ENCODE assay signal across 8 cellular contexts in genomic region chr1:161539731-161540561, GRCh38. TPM values are rescaled to one million over a fixed set of nuclear protein-coding genes. Genes with fewer than 3 reads are reported as not detected.
DNase-seq lines count a peak whose midpoint lies in the region; ATAC-seq and TF ChIP-seq lines count a peak whose summit lies in the region.
"Not testable (repeated sequence)": the region's sequence is repeated elsewhere in the genome, so short reads cannot be mapped to it uniquely, and the experiment has no call there.

No MANE protein-coding gene starts in this region.

- not testable (repeated sequence) for H3K4me1 ChIP-seq in mucosa of rectum (ENCODE audit: control insufficient read depth in 2 of 2, insufficient read depth in 2 of 2, low read length in 2 of 2)

- in situ Hi-C loops in Caki2 (cut with HindIII; ENCODE audit: low pct_unique_long_range_greater_than_20kb, low sequenced_read_pairs), result not testable (repeated sequence)

- peak overlapping the region; percentile 1 to 28 for H3K9ac ChIP-seq in mucosa of rectum (ENCODE audit: low read depth in 1 of 2, low read length in 2 of 2)

- ATAC-seq in GM21390 (IDR thresholded peaks at IDR 0.05; ENCODE audit: unreplicated experiment), result peak; percentile 52

- peak overlapping the region; percentile 57 to 76 for H3K4me3 ChIP-seq in mucosa of rectum (ENCODE audit: low read length in 2 of 2)

- not testable (repeated sequence) for H3K27me3 ChIP-seq in mucosa of rectum (ENCODE audit: control insufficient read depth in 2 of 2, insufficient read depth in 2 of 2, low read length in 2 of 2)

- TF ChIP-seq POLR2A in erythroblast (IDR thresholded peaks at IDR 0.05; ENCODE audit: low read length), result peak; percentile 81

- H3K27ac ChIP-seq in mucosa of rectum (ENCODE audit: low read depth in 2 of 2, low read length in 2 of 2), result peak overlapping the region; percentile 52 to 57

- DNase-seq in Caki2 (ENCODE audit: low read depth) (peak; percentile 87), HT-29 (ENCODE audit: low spot score) (peak; percentile 67), OCI-M1 (lab: John Stamatoyannopoulos, UW) (peak; percentile 99), activated T-cell treated with anti-CD3 and anti-CD28 coated beads for 48 hours (ENCODE audit: low read depth) (peak; percentile 97), erythroblast (lab: John Stamatoyannopoulos, UW) (peak; percentile 94 to 97)
- DNase-seq in stimulated activated CD8-positive, alpha-beta memory T cell treated with anti-CD3 and anti-CD28 coated beads, Interleukin-2, amount 100 ng/mL, for 48 hours (ENCODE audit: low read depth in 2 of 2), result peak; percentile 79 to 98

- not testable (repeated sequence) for H3K9me3 ChIP-seq in mucosa of rectum (ENCODE audit: control insufficient read depth in 2 of 2, low read length in 2 of 2)

- not testable (repeated sequence) for H3K36me3 ChIP-seq in mucosa of rectum (ENCODE audit: control insufficient read depth in 2 of 2, insufficient read depth in 2 of 2, low read length in 2 of 2)

RNA-seq across cellular contexts. Expression of gene FCGR3A, which starts 9.7 kb away (rescaled TPM):
- total RNA-seq in Caki2 (2014; rRNA removed; shearing (Covaris generic); ENCODE audit: low replicate concordance), result not detected in 2 replicates
- total RNA-seq in HT-29 (2014; rRNA removed; shearing (Covaris generic)), result not detected in 2 replicates

RNA-seq across cellular contexts. Expression of gene HSPA6, which starts 15.6 kb away (rescaled TPM):
- total RNA-seq in Caki2 (2014; rRNA removed; shearing (Covaris generic); ENCODE audit: low replicate concordance), result 0.09 and 0.61 TPM in 2 replicates
- 0.70 and 1.1 TPM in 2 replicates for total RNA-seq in HT-29 (2014; rRNA removed; shearing (Covaris generic))

RNA-seq across cellular contexts. Expression of gene FCGR2A, which starts 34.7 kb away (rescaled TPM):
- total RNA-seq in Caki2 (2014; rRNA removed; shearing (Covaris generic); ENCODE audit: low replicate concordance), result 0.17 TPM in 1 of 2 replicates, not detected in the other
- not detected in 2 replicates for total RNA-seq in HT-29 (2014; rRNA removed; shearing (Covaris generic))

Comparison
In these comparisons a context has a peak if more than half of its experiments do, and no peak if none do; other contexts are left out.
1. Peak in every context shown above with its lines: DNase-seq, ATAC-seq, H3K4me3 ChIP-seq and H3K27ac ChIP-seq.